ENCODE assay signal across 8 cellular contexts in the genomic region with DNA sequence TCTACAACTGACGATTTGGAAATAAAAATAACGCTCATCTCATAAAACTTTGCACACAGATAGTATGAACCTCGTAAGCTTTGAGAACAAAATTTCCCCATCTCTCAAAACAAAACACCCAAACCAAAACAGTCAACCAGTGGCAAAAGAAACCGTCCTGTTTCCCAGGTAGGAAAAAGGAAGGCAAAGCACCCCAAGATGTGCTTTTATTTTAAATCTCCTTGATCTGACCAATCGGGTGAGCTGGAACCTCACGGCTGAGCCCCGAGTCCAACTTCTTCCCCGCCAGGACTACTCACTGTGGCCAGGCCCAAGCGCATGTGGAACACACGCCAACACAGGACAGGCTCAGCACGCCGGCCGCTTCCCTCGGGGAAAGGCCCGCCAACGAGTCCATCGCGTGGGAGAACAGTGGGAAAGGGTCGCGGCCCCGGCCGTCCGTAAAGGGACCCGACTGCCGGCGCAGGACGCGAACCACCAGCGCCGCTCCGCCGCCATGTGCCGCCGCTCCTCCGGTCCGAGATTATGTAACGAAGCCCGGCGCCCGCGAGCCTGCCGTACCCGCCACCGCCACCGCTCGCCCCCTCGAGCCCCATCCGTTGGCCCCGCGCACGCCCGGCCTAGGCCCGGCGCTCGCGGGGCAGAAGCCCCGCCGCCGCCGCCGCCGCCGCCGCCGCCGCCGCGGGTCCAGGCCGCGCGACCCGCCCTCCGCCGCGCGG. TPM values are rescaled to one million over a fixed set of nuclear protein-coding genes. Genes with fewer than 3 reads are reported as not detected.
DNase-seq lines count a peak whose midpoint lies in the region; ATAC-seq and TF ChIP-seq lines count a peak whose summit lies in the region.

No MANE protein-coding gene starts in this region.

- CTCF ChIA-PET in CD8-positive, alpha-beta T cell (lab: Charles Lee), result no interaction called here
- CTCF ChIA-PET in RWPE1 (lab: Yijun Ruan, JAX), result no interaction called here

- H3K4me2 ChIP-seq in parathyroid adenoma (ENCODE audit: low read length), result peak overlapping the region; percentile 81

- POLR2A ChIA-PET in CD8-positive, alpha-beta T cell (lab: Charles Lee), result no interaction called here
- POLR2A ChIA-PET in RWPE1 (lab: Yijun Ruan, JAX; ENCODE audit: low non-redundant PET), result no interaction called here

- no peaks in the 10 kb centered on the region for H3K27me3 ChIP-seq in CD8-positive, alpha-beta T cell (ENCODE audit: insufficient read depth, low read length)
- no peaks in the 10 kb centered on the region for H3K27me3 ChIP-seq in parathyroid adenoma (ENCODE audit: control insufficient read depth, insufficient read depth, low read length)
- no peaks in the 10 kb centered on the region for H3K27me3 ChIP-seq in vagina

- peaks cover 35% of the 10 kb centered on the region for H3K36me3 Mint-ChIP-seq in CD8-positive, alpha-beta T cell
- peaks cover 47% of the 10 kb centered on the region for H3K36me3 Mint-ChIP-seq in activated naive CD8-positive, alpha-beta T cell treated with anti-CD3 and anti-CD28 coated beads for 36 hours

- no peaks in the 10 kb centered on the region for H3K27me3 Mint-ChIP-seq in CD8-positive, alpha-beta T cell (ENCODE audit: low read depth)
- peaks cover 3% of the 10 kb centered on the region for H3K27me3 Mint-ChIP-seq in activated naive CD8-positive, alpha-beta T cell treated with anti-CD3 and anti-CD28 coated beads for 36 hours

- TF ChIP-seq POLR2A in vagina (IDR thresholded peaks at IDR 0.05), result no peak

- no peak for TF ChIP-seq CTCF in CD8-positive, alpha-beta T cell (IDR thresholded peaks at IDR 0.05)
- no peak for TF ChIP-seq CTCF in RWPE1 (conservative IDR thresholded peaks at IDR 0.05; ENCODE audit: low read depth)
- TF ChIP-seq CTCF in parathyroid adenoma (IDR thresholded peaks at IDR 0.05), result no peak
- no peak for TF ChIP-seq CTCF in vagina (IDR thresholded peaks at IDR 0.05)

- no peaks in the 10 kb centered on the region for H3K36me3 ChIP-seq in CD8-positive, alpha-beta T cell (ENCODE audit: insufficient read depth, low read length)
- H3K36me3 ChIP-seq in parathyroid adenoma (ENCODE audit: control insufficient read depth, insufficient read depth, low read length) (no peaks in the 10 kb centered on the region), vagina (peaks cover 0 to 3% of the 10 kb centered on the region in 2 donors)

- no peak overlapping the region for H3K9ac ChIP-seq in parathyroid adenoma

- H3K9me3 Mint-ChIP-seq in CD8-positive, alpha-beta T cell, result peaks cover 2% of the 10 kb centered on the region
- H3K9me3 Mint-ChIP-seq in activated naive CD8-positive, alpha-beta T cell treated with anti-CD3 and anti-CD28 coated beads for 36 hours, result peaks cover 8% of the 10 kb centered on the region

- intact Hi-C loops in CD8-positive, alpha-beta T cell (cut with DNase I, micrococcal nuclease), result loop anchor here (2.0 to 10.0 kb wide), 8 partner anchors 144 to 424 kb away; a partner anchor contains a TSS
- intact Hi-C loops in Right ventricle myocardium superior (cut with DNase I), result no loop called here
- intact Hi-C loops in vagina (cut with DNase I), result no loop called here

- no peaks in the 10 kb centered on the region for H3K9me3 ChIP-seq in CD8-positive, alpha-beta T cell (ENCODE audit: low read length)
- H3K9me3 ChIP-seq in parathyroid adenoma (ENCODE audit: control insufficient read depth, low read length), result no peaks in the 10 kb centered on the region
- H3K9me3 ChIP-seq in vagina, result no peaks in the 10 kb centered on the region

- ATAC-seq in CD8-positive, alpha-beta T cell, result peak; percentile 21
- ATAC-seq in HG03342 (IDR thresholded peaks at IDR 0.05; ENCODE audit: unreplicated experiment) (peak; percentile 31), Right ventricle myocardium superior (ENCODE audit: poor library complexity) (peak; percentile 23)

- peaks cover 16% of the 10 kb centered on the region for H3K79me2 ChIP-seq in parathyroid adenoma

- peaks cover 14% of the 10 kb centered on the region for H3K4me1 ChIP-seq in CD8-positive, alpha-beta T cell (ENCODE audit: insufficient read depth, low read length)
- H3K4me1 ChIP-seq in parathyroid adenoma (no peaks in the 10 kb centered on the region), vagina (peaks cover 17% of the 10 kb centered on the region)

- peak overlapping the region; percentile 83 for H3K27ac Mint-ChIP-seq in CD8-positive, alpha-beta T cell
- peak overlapping the region; percentile 86 for H3K27ac Mint-ChIP-seq in activated naive CD8-positive, alpha-beta T cell treated with anti-CD3 and anti-CD28 coated beads for 36 hours

- peak overlapping the region; percentile 90 for H3K4me3 Mint-ChIP-seq in CD8-positive, alpha-beta T cell
- H3K4me3 Mint-ChIP-seq in activated naive CD8-positive, alpha-beta T cell treated with anti-CD3 and anti-CD28 coated beads for 36 hours, result peak overlapping the region; percentile 91

- H3K4me3 ChIP-seq in CD8-positive, alpha-beta T cell (ENCODE audit: low read depth, low read length), result peak overlapping the region; percentile 90
- H3K4me3 ChIP-seq in parathyroid adenoma (ENCODE audit: low read depth, low read length) (peak overlapping the region; percentile 76), vagina (peak overlapping the region; percentile 94 to 99)

- H3K4me1 Mint-ChIP-seq in CD8-positive, alpha-beta T cell (ENCODE audit: low read depth), result peaks cover 36% of the 10 kb centered on the region
- H3K4me1 Mint-ChIP-seq in activated naive CD8-positive, alpha-beta T cell treated with anti-CD3 and anti-CD28 coated beads for 36 hours, result peaks cover 22% of the 10 kb centered on the region

- H3K27ac ChIP-seq in CD8-positive, alpha-beta T cell (ENCODE audit: low read depth, low read length), result peak overlapping the region; percentile 78
- peak overlapping the region; percentile 98 for H3K27ac ChIP-seq in RWPE1
- peak overlapping the region; percentile 88 for H3K27ac ChIP-seq in parathyroid adenoma
- peak overlapping the region; percentile 96 for H3K27ac ChIP-seq in vagina

- peak overlapping the region; percentile 77 for H2AFZ ChIP-seq in parathyroid adenoma

- DNase-seq in CD8-positive, alpha-beta T cell, result peak; percentile 14 to 70 (median 48)
- DNase-seq in GM19238 (ENCODE audit: insufficient read length, low spot score) (peak; percentile 20), RWPE1 (ENCODE audit: low spot score) (peak; percentile 52), Right ventricle myocardium superior (peak; percentile 74), vagina (ENCODE audit: extremely low spot score in 2 of 2) (no peak)
- DNase-seq in activated naive CD8-positive, alpha-beta T cell treated with anti-CD3 and anti-CD28 coated beads for 36 hours, result peak; percentile 61

RNA-seq across cellular contexts. Expression of a gene that starts 0.8 kb away (rescaled TPM):
- total RNA-seq in CD8-positive, alpha-beta T cell, result 10 to 100 TPM; 68.4 to 69.3 TPM
- 10 to 100 TPM; 52.2 to 62.2 TPM for total RNA-seq in activated naive CD8-positive, alpha-beta T cell treated with anti-CD3 and anti-CD28 coated beads for 36 hours
- 19.7 TPM for total RNA-seq in Right ventricle myocardium superior
- 41.0 TPM for total RNA-seq in vagina

Comparison
In these comparisons a context has a peak if more than half of its experiments do, and no peak if none do; other contexts are left out.
1. DNase-seq: peak in CD8-positive, alpha-beta T cell (7 of 7), GM19238 (single experiment), RWPE1 (single experiment), activated naive CD8-positive, alpha-beta T cell treated with anti-CD3 and anti-CD28 coated beads for 36 hours (single experiment) and Right ventricle myocardium superior (single experiment); none in vagina (0 of 2).
2. intact Hi-C loops: an anchor here in CD8-positive, alpha-beta T cell (2.0 to 10.0 kb wide); none called in Right ventricle myocardium superior and vagina.
3. Peak in every context shown above with its lines, with median percentiles within 50 percentile points of each other: ATAC-seq, H3K27ac ChIP-seq and H3K4me3 ChIP-seq.